In the genomic region with DNA sequence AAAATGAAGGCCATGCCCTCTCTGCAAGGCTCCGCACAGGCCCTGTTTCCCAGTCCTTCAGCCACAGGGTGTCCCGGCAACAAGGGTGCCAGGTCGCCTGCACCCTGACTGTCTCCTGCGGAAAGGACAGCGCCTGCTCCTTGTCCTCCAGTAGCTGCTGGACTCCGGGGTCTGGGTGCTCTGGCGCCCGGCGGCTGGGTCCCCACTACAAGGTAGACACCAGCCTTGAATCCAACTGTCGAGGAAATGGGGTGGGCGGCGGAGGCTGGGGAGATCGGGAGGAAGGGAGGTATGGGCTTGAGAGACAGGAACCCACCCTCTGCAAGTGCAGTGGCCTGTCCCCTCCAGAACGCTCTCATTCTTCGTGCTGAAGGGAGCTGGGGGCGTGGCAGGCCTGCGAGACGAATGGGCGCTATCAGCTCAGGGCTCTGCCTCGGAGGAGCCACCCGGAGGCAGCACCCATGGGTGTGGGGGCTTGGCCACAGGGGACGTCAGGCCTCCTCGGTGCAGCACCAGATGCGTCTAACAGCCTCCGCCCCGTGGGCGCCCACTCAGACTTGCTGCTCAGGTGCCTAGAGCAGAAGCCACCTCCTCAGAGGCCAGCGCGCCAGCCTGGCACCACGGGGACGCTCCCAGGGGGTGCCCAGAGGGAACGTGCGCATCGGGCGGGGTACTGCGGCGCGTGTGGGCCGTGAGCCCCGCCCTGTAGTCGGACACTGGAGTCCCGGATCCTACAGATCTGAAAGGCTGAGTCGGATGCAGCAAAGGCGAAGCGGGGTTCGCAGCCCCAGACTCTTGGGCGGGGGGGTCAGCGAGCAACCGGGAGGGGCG, we compare ENCODE assay signal across 1 cellular context.
TF ChIP-seq lines count a peak whose summit lies in the region.

No MANE protein-coding gene starts in this region.

TF ChIP-seq in HCT116, 20 proteins besides CTCF, POLR2A, EP300 and RAD21 (continued from another document):
- TF ChIP-seq MAX (IDR thresholded peaks at IDR 0.05) = peak; percentile 55
- no peak for TF ChIP-seq EZH2 (IDR thresholded peaks at IDR 0.05)
- TF ChIP-seq CEBPB (IDR thresholded peaks at IDR 0.05; ENCODE audit: low read depth) = no peak
- no peak for TF ChIP-seq SRF (IDR thresholded peaks at IDR 0.05; ENCODE audit: low read depth)
